ENCODE assay signal across 8 cellular contexts in genomic region chr7:33050425-33051318, GRCh38. TPM values are rescaled to one million over a fixed set of nuclear protein-coding genes. Genes with fewer than 3 reads are reported as not detected.
DNase-seq lines count a peak whose midpoint lies in the region; ATAC-seq and FAIRE-seq lines count a peak whose summit lies in the region.

No MANE protein-coding gene starts in this region.

- ATAC-seq in CD4-positive, CD25-positive, alpha-beta regulatory T cell (ENCODE audit: low read depth in 2 of 2) = peak; percentile 56 to 58
- ATAC-seq in GM18867 (IDR thresholded peaks at IDR 0.05; ENCODE audit: unreplicated experiment) (peak; percentile 63), aorta (ENCODE audit: low FRiP score) (peak; percentile 29)

- no peaks in the 10 kb centered on the region for H3K36me3 ChIP-seq in CD4-positive, CD25-positive, alpha-beta regulatory T cell (ENCODE audit: control insufficient read depth, insufficient read depth, low read length)
- H3K36me3 ChIP-seq in aorta (ENCODE audit: control insufficient read depth in 1 of 2, insufficient read depth in 2 of 2, low read length in 1 of 2) = no peaks in the 10 kb centered on the region

- peaks cover 38 to 79% (median 60%) of the 10 kb centered on the region in 4 donors for H3K4me1 Mint-ChIP-seq in CD4-positive, CD25-positive, alpha-beta regulatory T cell
- peaks cover 35 to 40% (median 39%) of the 10 kb centered on the region in 3 donors for H3K4me1 Mint-ChIP-seq in IgD-negative memory B cell
- peaks cover 21% of the 10 kb centered on the region for H3K4me1 Mint-ChIP-seq in dendritic cell treated with granulocyte-macrophage colony-stimulating factor and Interleukin-4, amounts not matched to agents 40 ng/mL and 50 ng/mL, for 4 days (ENCODE audit: low read depth)

- H3K9me3 ChIP-seq in CD4-positive, CD25-positive, alpha-beta regulatory T cell (ENCODE audit: control insufficient read depth in 2 of 2, low read length in 2 of 2) = no peaks in the 10 kb centered on the region
- H3K9me3 ChIP-seq in aorta (ENCODE audit: control insufficient read depth, low read length) = no peaks in the 10 kb centered on the region

- WGBS in aorta, 2 donors = 45 to 46% methylated on average over 2 of the region's 2 CpGs

- peak overlapping the region in 1 of 3 donors; percentile 55 for H3K27ac Mint-ChIP-seq in CD4-positive, CD25-positive, alpha-beta regulatory T cell
- peak overlapping the region in 2 of 3 donors; percentile 27 to 90 for H3K27ac Mint-ChIP-seq in IgD-negative memory B cell
- peak overlapping the region; percentile 73 for H3K27ac Mint-ChIP-seq in dendritic cell treated with granulocyte-macrophage colony-stimulating factor and Interleukin-4, amounts not matched to agents 40 ng/mL and 50 ng/mL, for 4 days

- no peaks in the 10 kb centered on the region for H3K27me3 Mint-ChIP-seq in CD4-positive, CD25-positive, alpha-beta regulatory T cell
- H3K27me3 Mint-ChIP-seq in IgD-negative memory B cell = no peaks in the 10 kb centered on the region
- no peaks in the 10 kb centered on the region for H3K27me3 Mint-ChIP-seq in dendritic cell treated with granulocyte-macrophage colony-stimulating factor and Interleukin-4, amounts not matched to agents 40 ng/mL and 50 ng/mL, for 4 days

- H3K4me3 Mint-ChIP-seq in CD4-positive, CD25-positive, alpha-beta regulatory T cell = peak overlapping the region in 2 of 4 donors; percentile 30 to 73
- H3K4me3 Mint-ChIP-seq in IgD-negative memory B cell = peak overlapping the region in 2 of 4 donors; percentile 23 to 49
- peak overlapping the region; percentile 57 for H3K4me3 Mint-ChIP-seq in dendritic cell treated with granulocyte-macrophage colony-stimulating factor and Interleukin-4, amounts not matched to agents 40 ng/mL and 50 ng/mL, for 4 days

- peaks cover 45% of the 10 kb centered on the region for H3K4me1 ChIP-seq in CD4-positive, CD25-positive, alpha-beta regulatory T cell (ENCODE audit: control insufficient read depth, insufficient read depth, low read length, poor library complexity, severe bottlenecking)
- no peaks in the 10 kb centered on the region for H3K4me1 ChIP-seq in aorta (ENCODE audit: control insufficient read depth in 1 of 2, insufficient read depth in 2 of 2, low read length in 2 of 2)

- intact Hi-C loops in dendritic cell treated with granulocyte-macrophage colony-stimulating factor and Interleukin-4, amounts not matched to agents 40 ng/mL and 50 ng/mL, for 4 days (cut with micrococcal nuclease) = loop anchor here (2.0 kb wide), 1 partner anchor 204 kb away; no protein-coding TSS in a partner anchor
- intact Hi-C loops in aorta (cut with DNase I) = no loop called here

- peak; percentile 86 for FAIRE-seq in RCC 7860 (lab: Jason Lieb, UNC)

- H3K36me3 Mint-ChIP-seq in CD4-positive, CD25-positive, alpha-beta regulatory T cell = no peaks in the 10 kb centered on the region
- H3K36me3 Mint-ChIP-seq in IgD-negative memory B cell = no peaks in the 10 kb centered on the region
- no peaks in the 10 kb centered on the region for H3K36me3 Mint-ChIP-seq in dendritic cell treated with granulocyte-macrophage colony-stimulating factor and Interleukin-4, amounts not matched to agents 40 ng/mL and 50 ng/mL, for 4 days (ENCODE audit: low read depth)

- H3K27me3 ChIP-seq in CD4-positive, CD25-positive, alpha-beta regulatory T cell (ENCODE audit: control insufficient read depth, insufficient read depth, low read length) = no peaks in the 10 kb centered on the region
- no peaks in the 10 kb centered on the region for H3K27me3 ChIP-seq in aorta (ENCODE audit: control insufficient read depth in 1 of 2, insufficient read depth in 2 of 2, low read length in 1 of 2)

- peak; percentile 17 to 69 (median 56) for DNase-seq in CD4-positive, CD25-positive, alpha-beta regulatory T cell
- peak; percentile 39 for DNase-seq in RCC 7860 (ENCODE audit: low spot score)
- peak; percentile 62 to 79 for DNase-seq in lung microvascular endothelial cell (ENCODE audit: low read depth in 2 of 2)
- DNase-seq in aorta = no peak
- DNase-seq in NCI-H1048 (lab: John Stamatoyannopoulos, UW) = no peak

- H3K27ac ChIP-seq in CD4-positive, CD25-positive, alpha-beta regulatory T cell (ENCODE audit: insufficient read depth, low read length, poor library complexity, severe bottlenecking) = peak overlapping the region; percentile 15
- no peak overlapping the region for H3K27ac ChIP-seq in aorta (ENCODE audit: low read depth in 1 of 2, low read length in 2 of 2)

- no peaks in the 10 kb centered on the region for H3K9me3 Mint-ChIP-seq in CD4-positive, CD25-positive, alpha-beta regulatory T cell
- no peaks in the 10 kb centered on the region for H3K9me3 Mint-ChIP-seq in IgD-negative memory B cell
- H3K9me3 Mint-ChIP-seq in dendritic cell treated with granulocyte-macrophage colony-stimulating factor and Interleukin-4, amounts not matched to agents 40 ng/mL and 50 ng/mL, for 4 days = no peaks in the 10 kb centered on the region

- no peak overlapping the region for H3K4me3 ChIP-seq in CD4-positive, CD25-positive, alpha-beta regulatory T cell (ENCODE audit: low read depth, low read length)
- H3K4me3 ChIP-seq in aorta (ENCODE audit: low read length in 2 of 2) = no peak overlapping the region

RNA-seq across cellular contexts. Expression of gene NT5C3A, which starts 11.9 kb away (rescaled TPM):
- 61.7 TPM for total RNA-seq in CD4-positive, CD25-positive, alpha-beta regulatory T cell
- polyA plus RNA-seq in CD4-positive, CD25-positive, alpha-beta regulatory T cell = 10 to 100 TPM; 55.1 to 74.0 (median 61.3) TPM
- polyA plus RNA-seq in IgD-negative memory B cell (67.5 TPM), aorta (10 to 100 TPM; 14.5 to 15.8 TPM)
- total RNA-seq in lung microvascular endothelial cell (15.7 and 18.3 TPM in 2 replicates), aorta (10 to 100 TPM; 16.9 to 28.2 TPM)

RNA-seq across cellular contexts. Expression of gene RP9, which starts 58.5 kb away (rescaled TPM):
- 14.3 TPM for total RNA-seq in CD4-positive, CD25-positive, alpha-beta regulatory T cell
- 10 to 100 TPM; 18.7 to 26.2 (median 21.5) TPM for polyA plus RNA-seq in CD4-positive, CD25-positive, alpha-beta regulatory T cell
- 49.6 TPM for polyA plus RNA-seq in IgD-negative memory B cell
- total RNA-seq in lung microvascular endothelial cell = 7.6 and 9.1 TPM in 2 replicates
- total RNA-seq in aorta = 10 to 100 TPM in 1 of 2 donors, 1 to 10 TPM in 1; 9.4 to 13.8 TPM
- polyA plus RNA-seq in aorta = 10 to 100 TPM in 1 of 2 donors, 1 to 10 TPM in 1; 4.5 to 27.6 TPM

Comparison
In these comparisons a context has a peak if more than half of its experiments do, and no peak if none do; other contexts are left out.
1. DNase-seq: peak in CD4-positive, CD25-positive, alpha-beta regulatory T cell (3 of 3), RCC 7860 (single experiment) and lung microvascular endothelial cell (2 of 2); none in aorta (0 of 2) and NCI-H1048 (single experiment).
2. Peak in every context shown above with its lines, with median percentiles within 50 percentile points of each other: ATAC-seq.